ENCODE assay signal across 18 cellular contexts in genomic region chr7:12314199-12314598, GRCh38.
A peak's percentile ranks its signal among the peaks of the same experiment; 100 is the strongest.
DNase-seq lines count a peak whose midpoint lies in the region; ATAC-seq and TF ChIP-seq lines count a peak whose summit lies in the region.
"Had no signal": no experiment of that assay in that cellular context is flagged by ENCODE, and none has a peak within 500 bp of the region (broad histone marks: within the 10 kb centered on the region; RNA-seq: fewer than 3 reads in every experiment).

No MANE protein-coding gene starts in this region.

- no peak for DNase-seq in activated CD4-positive, alpha-beta T cell treated with anti-CD3 and anti-CD28 coated beads for 36 hours
- DNase-seq in activated CD4-positive, alpha-beta T cell treated with anti-CD3 and anti-CD28 coated beads, Interleukin-2, amount 50 U/mL, for 4 hours = no peak
- DNase-seq in stimulated activated naive CD8-positive, alpha-beta T cell treated with anti-CD3 and anti-CD28 coated beads, Interleukin-15, Interleukin-2, amounts not matched to agents 100 U/mL and 50 U/mL, for 24 hours = no peak
- DNase-seq in breast epithelium (ENCODE audit: low spot score in 2 of 2) = no peak
- no peak for DNase-seq in SIG-M5 (lab: John Stamatoyannopoulos, UW)
- DNase-seq: activated CD8-positive, alpha-beta memory T cell treated with anti-CD3 and anti-CD28 coated beads, Interleukin-2, amount 50 U/mL, for 48 hours; amniotic stem cell; Caco-2; dermis blood vessel endothelial cell; IMR-90; NCI-H1417 treated with DMSO at 0.1 percent for 48 hours; NCI-H526; tibial artery had no signal

- intact Hi-C loops in activated CD4-positive, alpha-beta T cell treated with anti-CD3 and anti-CD28 coated beads for 36 hours (cut with DNase I, micrococcal nuclease) = no loop called here
- intact Hi-C loops in breast epithelium (cut with DNase I; ENCODE audit: low total_unique reads) = no loop called here

- POLR2A ChIA-PET in activated CD4-positive, alpha-beta T cell treated with anti-CD3 and anti-CD28 coated beads for 36 hours (lab: Charles Lee) = no interaction called here

- H3K27ac ChIP-seq in breast epithelium = no peak overlapping the region
- H3K27ac ChIP-seq: tibial artery had no signal

- CTCF ChIA-PET in activated CD4-positive, alpha-beta T cell treated with anti-CD3 and anti-CD28 coated beads for 36 hours (lab: Charles Lee) = no interaction called here

- no peaks in the 10 kb centered on the region for H3K9me3 ChIP-seq in breast epithelium
- H3K9me3 ChIP-seq: Caco-2, tibial artery had no signal

- H3K27me3 Mint-ChIP-seq in activated CD4-positive, alpha-beta T cell treated with anti-CD3 and anti-CD28 coated beads for 36 hours = no peaks in the 10 kb centered on the region

- no peak for TF ChIP-seq POLR2A in breast epithelium (IDR thresholded peaks at IDR 0.05)

- no peaks in the 10 kb centered on the region for H3K4me1 ChIP-seq in breast epithelium
- H3K4me1 ChIP-seq: Caco-2, tibial artery had no signal

- no peaks in the 10 kb centered on the region for H3K27me3 ChIP-seq in breast epithelium
- H3K27me3 ChIP-seq: tibial artery had no signal

- H3K36me3 ChIP-seq in breast epithelium = no peaks in the 10 kb centered on the region
- H3K36me3 ChIP-seq: tibial artery had no signal

- H3K27ac Mint-ChIP-seq in activated CD4-positive, alpha-beta T cell treated with anti-CD3 and anti-CD28 coated beads for 36 hours = no peak overlapping the region
- H3K27ac Mint-ChIP-seq: memory B cell had no signal

- no peak overlapping the region for H3K4me3 Mint-ChIP-seq in activated CD4-positive, alpha-beta T cell treated with anti-CD3 and anti-CD28 coated beads for 36 hours
- H3K4me3 Mint-ChIP-seq: memory B cell had no signal

- peaks cover 3% of the 10 kb centered on the region for H3K4me1 Mint-ChIP-seq in activated CD4-positive, alpha-beta T cell treated with anti-CD3 and anti-CD28 coated beads for 36 hours

- peak; percentile 23 for ATAC-seq in activated CD4-positive, alpha-beta T cell treated with anti-CD3 and anti-CD28 coated beads for 36 hours
- ATAC-seq in HG02571 (IDR thresholded peaks at IDR 0.05; ENCODE audit: unreplicated experiment) = peak; percentile 74
- peak; percentile 94 for ATAC-seq in HG03457 (IDR thresholded peaks at IDR 0.05; ENCODE audit: unreplicated experiment)
- peak; percentile 69 for ATAC-seq in stimulated activated naive CD8-positive, alpha-beta T cell treated with anti-CD3 and anti-CD28 coated beads, Interleukin-15, Interleukin-2, amounts not matched to agents 100 U/mL and 50 U/mL, for 24 hours
- no peak for ATAC-seq in HG03139 (IDR thresholded peaks at IDR 0.05; ENCODE audit: unreplicated experiment)
- ATAC-seq: Right ventricle myocardium inferior had no signal

- H3K4me3 ChIP-seq in breast epithelium = no peak overlapping the region
- H3K4me3 ChIP-seq: tibial artery had no signal

- H3K36me3 Mint-ChIP-seq in activated CD4-positive, alpha-beta T cell treated with anti-CD3 and anti-CD28 coated beads for 36 hours (ENCODE audit: low read depth) = no peaks in the 10 kb centered on the region
- H3K36me3 Mint-ChIP-seq: memory B cell had no signal

- no peak for TF ChIP-seq CTCF in breast epithelium (IDR thresholded peaks at IDR 0.05)

- H3K9me3 Mint-ChIP-seq in activated CD4-positive, alpha-beta T cell treated with anti-CD3 and anti-CD28 coated beads for 36 hours (ENCODE audit: low read depth) = no peaks in the 10 kb centered on the region
- H3K9me3 Mint-ChIP-seq: memory B cell had no signal
